ENCODE assay signal across 9 cellular contexts in genomic region chr3:109050591-109051167, GRCh38.
DNase-seq lines count a peak whose midpoint lies in the region; ATAC-seq and TF ChIP-seq lines count a peak whose summit lies in the region.
"Had no signal": no experiment of that assay in that cellular context is flagged by ENCODE, and none has a peak within 500 bp of the region (broad histone marks: within the 10 kb centered on the region; RNA-seq: fewer than 3 reads in every experiment).

No MANE protein-coding gene starts in this region.

- ATAC-seq in GM19397 (IDR thresholded peaks at IDR 0.05; ENCODE audit: unreplicated experiment) (peak; percentile 68), SK-N-SH treated with all-trans-retinoic acid at 6 μM for 48 hours (peak; percentile 59; the same call in 2 of the 3 replicates), HG03108 (IDR thresholded peaks at IDR 0.05; ENCODE audit: unreplicated experiment) (no peak)
- ATAC-seq: activated naive CD4-positive, alpha-beta T cell treated with anti-CD3 and anti-CD28 coated beads, Interleukin-2, amount 50 U/mL, for 72 hours had no signal

- no peak overlapping the region for H3K27ac ChIP-seq in caudate nucleus (ENCODE audit: low read depth, low read length)

- DNase-seq in NCI-H2029 treated with DMSO at 0.1 percent for 48 hours (lab: John Stamatoyannopoulos, UW) (peak; percentile 0), NCI-H2029 (lab: John Stamatoyannopoulos, UW) (no peak), HT1080 (ENCODE audit: low read depth) (peak; percentile 30), hepatic stellate cell (ENCODE audit: low spot score) (peak; percentile 2), caudate nucleus (lab: John Stamatoyannopoulos, UW) (no peak)

TF ChIP-seq in SK-N-SH treated with all-trans-retinoic acid at 6 μM for 48 hours, 23 proteins besides CTCF, POLR2A, EP300 and RAD21:
- TF ChIP-seq ZNF565 (CRISPR knock-in tag; conservative IDR thresholded peaks at IDR 0.05; ENCODE audit: low read depth) (no peak), PATZ1 (CRISPR knock-in tag; IDR thresholded peaks at IDR 0.05; ENCODE audit: borderline replicate concordance) (no peak), TCF4 (CRISPR knock-in tag; IDR thresholded peaks at IDR 0.05; ENCODE audit: borderline replicate concordance) (no peak), TOX (CRISPR knock-in tag; IDR thresholded peaks at IDR 0.05; ENCODE audit: borderline replicate concordance) (no peak), RARB (CRISPR knock-in tag; IDR thresholded peaks at IDR 0.05) (no peak), BACH2 (CRISPR knock-in tag; IDR thresholded peaks at IDR 0.05; ENCODE audit: borderline replicate concordance) (no peak), ESRRG (CRISPR knock-in tag; IDR thresholded peaks at IDR 0.05) (no peak), ZNF70 (CRISPR knock-in tag; IDR thresholded peaks at IDR 0.05) (no peak), ZFP30 (CRISPR knock-in tag; IDR thresholded peaks at IDR 0.05) (no peak)

Comparison
In these comparisons a context has a peak if more than half of its experiments do, and no peak if none do; other contexts are left out.
1. DNase-seq: peak in NCI-H2029 treated with DMSO at 0.1 percent for 48 hours (single experiment), HT1080 (single experiment) and hepatic stellate cell (single experiment); none in NCI-H2029 (single experiment) and caudate nucleus (0 of 61).